In the genomic region with DNA sequence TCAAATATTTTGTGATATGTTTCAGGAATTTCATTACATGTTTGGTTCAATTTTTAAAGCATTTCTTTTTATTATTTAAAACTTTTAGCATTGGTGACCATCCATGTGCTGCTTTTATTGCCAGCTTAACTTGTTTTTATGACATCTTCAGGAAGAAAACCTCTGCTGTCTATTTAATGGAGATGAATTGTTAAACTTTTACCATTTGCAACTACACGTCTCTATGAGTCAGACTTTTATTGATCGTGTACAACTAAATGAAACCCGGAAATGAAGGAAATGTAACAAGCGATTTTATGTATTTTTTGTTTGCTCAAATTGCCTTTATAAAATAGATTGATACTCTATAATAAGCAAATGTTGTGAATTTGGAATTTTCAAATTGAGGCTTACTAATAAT, we compare ENCODE assay signal across 19 cellular contexts.
DNase-seq lines count a peak whose midpoint lies in the region; ATAC-seq, FAIRE-seq and TF ChIP-seq lines count a peak whose summit lies in the region.
"Had no signal": no experiment of that assay in that cellular context is flagged by ENCODE, and none has a peak within 500 bp of the region (broad histone marks: within the 10 kb centered on the region; RNA-seq: fewer than 3 reads in every experiment).

No MANE protein-coding gene starts in this region.

- TF ChIP-seq CTCF in colonic mucosa (IDR thresholded peaks at IDR 0.05) (no peak), pancreas (IDR thresholded peaks at IDR 0.05) (no peak)

- H2BK12ac ChIP-seq in mesenchymal stem cell (ENCODE audit: low read length in 2 of 2), result no peak overlapping the region

- H4K91ac ChIP-seq in mesenchymal stem cell (ENCODE audit: low read length), result no peak overlapping the region

- H3K27me3 Mint-ChIP-seq in CD8-positive, alpha-beta memory T cell, result no peaks in the 10 kb centered on the region
- H3K27me3 Mint-ChIP-seq in activated CD8-positive, alpha-beta memory T cell treated with anti-CD3 and anti-CD28 coated beads, Interleukin-2, amount 10 ng/mL, durations not matched to agents 7 days and 5 days, result no peaks in the 10 kb centered on the region
- H3K27me3 Mint-ChIP-seq: activated CD4-positive, alpha-beta memory T cell treated with anti-CD3 and anti-CD28 coated beads, Interleukin-2, amount 10 ng/mL, durations not matched to agents 7 days and 5 days; activated naive CD8-positive, alpha-beta T cell treated with anti-CD3 and anti-CD28 coated beads, Interleukin-2, amount 10 ng/mL, durations not matched to agents 7 days and 5 days had no signal

- no peak for DNase-seq in CD8-positive, alpha-beta memory T cell
- peak; percentile 70 for DNase-seq in LoVo (ENCODE audit: low spot score)
- DNase-seq in colonic mucosa, result no peak
- no peak for DNase-seq in pancreas
- DNase-seq in COLO668 (lab: John Stamatoyannopoulos, UW; ENCODE audit: unreplicated experiment), result no peak
- no peak for DNase-seq in activated CD8-positive, alpha-beta memory T cell treated with anti-CD3 and anti-CD28 coated beads, Interleukin-2, amount 10 ng/mL, durations not matched to agents 7 days and 5 days
- no peak for DNase-seq in mesenchymal stem cell
- DNase-seq: activated naive CD8-positive, alpha-beta T cell treated with anti-CD3 and anti-CD28 coated beads, Interleukin-2, amount 10 ng/mL, durations not matched to agents 7 days and 5 days; activated T-cell treated with anti-CD3 and anti-CD28 coated beads, Interleukin-2, amount 50 U/mL, for 4 hours; DMS53; kidney glomerular epithelial cell; NCI-H1694; NK-92 treated with Interleukin-12 subunit alpha and Interleukin-12 subunit beta, amount 100 ng/mL, for 24 hours; uterus had no signal

- no peak overlapping the region for H3K27ac ChIP-seq in CD8-positive, alpha-beta memory T cell (ENCODE audit: low read depth, low read length)
- H3K27ac ChIP-seq in colonic mucosa, result peak overlapping the region; percentile 65
- H3K27ac ChIP-seq in pancreas, result peak overlapping the region in 3 of 4 donors; percentile 20 to 77 (median 41)
- H3K27ac ChIP-seq in mesenchymal stem cell (ENCODE audit: low read length, poor library complexity, severe bottlenecking), result no peak overlapping the region
- H3K27ac ChIP-seq: uterus had no signal

- H3K36me3 Mint-ChIP-seq in CD8-positive, alpha-beta memory T cell, result peaks cover 0 to 5% (median 1%) of the 10 kb centered on the region in 3 donors
- H3K36me3 Mint-ChIP-seq in activated CD8-positive, alpha-beta memory T cell treated with anti-CD3 and anti-CD28 coated beads, Interleukin-2, amount 10 ng/mL, durations not matched to agents 7 days and 5 days, result peaks cover 12% of the 10 kb centered on the region
- H3K36me3 Mint-ChIP-seq: brain had no signal

- 3 to 12% methylated on average over 4 of the region's 4 CpGs for WGBS in pancreas, 2 donors
- no CpG with 5 or more reads among the region's 4 CpGs for WGBS in mesenchymal stem cell

- CTCF ChIA-PET in CD8-positive, alpha-beta memory T cell (lab: Charles Lee), result interaction anchor here (0.5 to 1.7 kb wide), 2 partner anchors 16 to 43 kb away, joined by 3 to 6 read pairs; no protein-coding TSS in a partner anchor
- CTCF ChIA-PET in activated CD8-positive, alpha-beta memory T cell treated with anti-CD3 and anti-CD28 coated beads, Interleukin-2, amount 10 ng/mL, durations not matched to agents 7 days and 5 days (lab: Charles Lee), result interaction anchor here (1.1 kb wide), 1 partner anchor 96 kb away, joined by 3 read pairs; no protein-coding TSS in a partner anchor

- no peak overlapping the region for H3K23ac ChIP-seq in mesenchymal stem cell (ENCODE audit: low read length in 2 of 2)

- peak overlapping the region in 4 of 7 donors; percentile 32 to 75 (median 60) for H3K4me3 Mint-ChIP-seq in CD8-positive, alpha-beta memory T cell
- H3K4me3 Mint-ChIP-seq in activated CD8-positive, alpha-beta memory T cell treated with anti-CD3 and anti-CD28 coated beads, Interleukin-2, amount 10 ng/mL, durations not matched to agents 7 days and 5 days, result no peak overlapping the region
- H3K4me3 Mint-ChIP-seq: activated CD4-positive, alpha-beta memory T cell treated with anti-CD3 and anti-CD28 coated beads, Interleukin-2, amount 10 ng/mL, durations not matched to agents 7 days and 5 days; activated naive CD8-positive, alpha-beta T cell treated with anti-CD3 and anti-CD28 coated beads, Interleukin-2, amount 10 ng/mL, durations not matched to agents 7 days and 5 days; T-helper 1 cell treated with Interleukin-12 subunit alpha and Interleukin-12 subunit beta and Interleukin-4 antibody, amounts not matched to agents 30 μg/mL and 1 μg/mL, for 36 hours had no signal

- no peaks in the 10 kb centered on the region for H3K36me3 ChIP-seq in CD8-positive, alpha-beta memory T cell (ENCODE audit: insufficient read depth, low read length)
- H3K36me3 ChIP-seq in colonic mucosa, result no peaks in the 10 kb centered on the region
- H3K36me3 ChIP-seq in pancreas, result no peaks in the 10 kb centered on the region
- H3K36me3 ChIP-seq in mesenchymal stem cell (ENCODE audit: control insufficient read depth in 1 of 2, insufficient read depth in 2 of 2, low read depth in 1 of 2, low read length in 2 of 2), result peaks cover 0 to 10% of the 10 kb centered on the region in 2 experiments
- H3K36me3 ChIP-seq: uterus had no signal

- H3K4ac ChIP-seq in mesenchymal stem cell (ENCODE audit: low read depth in 1 of 2, low read length in 2 of 2), result no peak overlapping the region

- H3K27ac Mint-ChIP-seq in CD8-positive, alpha-beta memory T cell, result peak overlapping the region in 3 of 8 donors; percentile 3 to 75 (median 41)
- no peak overlapping the region for H3K27ac Mint-ChIP-seq in activated CD8-positive, alpha-beta memory T cell treated with anti-CD3 and anti-CD28 coated beads, Interleukin-2, amount 10 ng/mL, durations not matched to agents 7 days and 5 days
- H3K27ac Mint-ChIP-seq: activated CD4-positive, alpha-beta memory T cell treated with anti-CD3 and anti-CD28 coated beads, Interleukin-2, amount 10 ng/mL, durations not matched to agents 7 days and 5 days; activated naive CD8-positive, alpha-beta T cell treated with anti-CD3 and anti-CD28 coated beads, Interleukin-2, amount 10 ng/mL, durations not matched to agents 7 days and 5 days; T-helper 1 cell treated with Interleukin-12 subunit alpha and Interleukin-12 subunit beta and Interleukin-4 antibody, amounts not matched to agents 30 μg/mL and 1 μg/mL, for 36 hours had no signal

- peaks cover 18% of the 10 kb centered on the region for H3K79me1 ChIP-seq in mesenchymal stem cell (replicated peaks; ENCODE audit: low read length, poor library complexity, severe bottlenecking)

- no peaks in the 10 kb centered on the region for H3K27me3 ChIP-seq in CD8-positive, alpha-beta memory T cell (ENCODE audit: insufficient read depth, low read length, poor library complexity, severe bottlenecking)
- no peaks in the 10 kb centered on the region for H3K27me3 ChIP-seq in colonic mucosa
- no peaks in the 10 kb centered on the region for H3K27me3 ChIP-seq in pancreas
- H3K27me3 ChIP-seq in mesenchymal stem cell (ENCODE audit: control insufficient read depth in 1 of 2, insufficient read depth in 1 of 2, low read length in 2 of 2), result no peaks in the 10 kb centered on the region
- H3K27me3 ChIP-seq: uterus had no signal

- H2BK15ac ChIP-seq in mesenchymal stem cell (ENCODE audit: low read depth, poor library complexity, severe bottlenecking), result no peak overlapping the region

- H3K9me3 Mint-ChIP-seq in CD8-positive, alpha-beta memory T cell, result no peaks in the 10 kb centered on the region
- H3K9me3 Mint-ChIP-seq in activated CD8-positive, alpha-beta memory T cell treated with anti-CD3 and anti-CD28 coated beads, Interleukin-2, amount 10 ng/mL, durations not matched to agents 7 days and 5 days (ENCODE audit: low read depth), result no peaks in the 10 kb centered on the region
- H3K9me3 Mint-ChIP-seq: activated CD4-positive, alpha-beta memory T cell treated with anti-CD3 and anti-CD28 coated beads, Interleukin-2, amount 10 ng/mL, durations not matched to agents 7 days and 5 days; activated naive CD8-positive, alpha-beta T cell treated with anti-CD3 and anti-CD28 coated beads, Interleukin-2, amount 10 ng/mL, durations not matched to agents 7 days and 5 days; activated T-cell treated with anti-CD3 and anti-CD28 coated beads, Interleukin-2, amount 50 U/mL, for 4 hours; brain; T-helper 1 cell treated with Interleukin-12 subunit alpha and Interleukin-12 subunit beta and Interleukin-4 antibody, amounts not matched to agents 30 μg/mL and 1 μg/mL, for 36 hours had no signal

- no peak overlapping the region for H3K9ac ChIP-seq in colonic mucosa (ENCODE audit: low read depth in 2 of 2, low read length in 2 of 2)
- no peak overlapping the region for H3K9ac ChIP-seq in mesenchymal stem cell (ENCODE audit: low read length)

- POLR2A ChIA-PET in CD8-positive, alpha-beta memory T cell (lab: Charles Lee), result interaction anchor here (0.6 kb wide), 1 partner anchor 133 kb away, joined by 4 read pairs; no protein-coding TSS in a partner anchor

- no peak overlapping the region for H2BK120ac ChIP-seq in mesenchymal stem cell (ENCODE audit: low read depth, low read length)

- no peaks in the 10 kb centered on the region for H3K9me3 ChIP-seq in CD8-positive, alpha-beta memory T cell (ENCODE audit: low read length)
- H3K9me3 ChIP-seq in colonic mucosa (no peaks in the 10 kb centered on the region), pancreas (no peaks in the 10 kb centered on the region), mesenchymal stem cell (ENCODE audit: control insufficient read depth, low read length) (no peaks in the 10 kb centered on the region)
- H3K9me3 ChIP-seq: uterus had no signal

- peak; percentile 64 for FAIRE-seq in pancreas (lab: Jason Lieb, UNC)
- FAIRE-seq: HTR-8/SVneo had no signal

- peaks cover 63 to 82% (median 74%) of the 10 kb centered on the region in 3 donors for H3K4me1 Mint-ChIP-seq in CD8-positive, alpha-beta memory T cell
- peaks cover 67% of the 10 kb centered on the region for H3K4me1 Mint-ChIP-seq in activated CD8-positive, alpha-beta memory T cell treated with anti-CD3 and anti-CD28 coated beads, Interleukin-2, amount 10 ng/mL, durations not matched to agents 7 days and 5 days

- H3K4me1 ChIP-seq in CD8-positive, alpha-beta memory T cell (ENCODE audit: insufficient read depth, low read length), result peaks cover 37% of the 10 kb centered on the region
- H3K4me1 ChIP-seq in colonic mucosa (peaks cover 10% of the 10 kb centered on the region), pancreas (peaks cover 18 to 23% (median 18%) of the 10 kb centered on the region in 3 donors), mesenchymal stem cell (ENCODE audit: control insufficient read depth, insufficient read depth, low read depth, low read length) (peaks cover 35% of the 10 kb centered on the region)
- H3K4me1 ChIP-seq: uterus had no signal

- no peak overlapping the region for H3K14ac ChIP-seq in mesenchymal stem cell (ENCODE audit: low read length in 2 of 2)

- no peak overlapping the region for H2AK5ac ChIP-seq in mesenchymal stem cell (ENCODE audit: low read length, severe bottlenecking)

- no peak overlapping the region for H2BK5ac ChIP-seq in mesenchymal stem cell (ENCODE audit: low read depth, low read length, poor library complexity, severe bottlenecking)

- no peak overlapping the region for H3K18ac ChIP-seq in mesenchymal stem cell (ENCODE audit: low read depth in 1 of 2, low read length in 2 of 2)

- H3K4me2 ChIP-seq in mesenchymal stem cell (ENCODE audit: low read length, poor library complexity, severe bottlenecking), result no peak overlapping the region

- no peak overlapping the region for H4K8ac ChIP-seq in mesenchymal stem cell (ENCODE audit: low read length)

- H3K4me3 ChIP-seq in CD8-positive, alpha-beta memory T cell (ENCODE audit: low read length), result no peak overlapping the region
- H3K4me3 ChIP-seq in colonic mucosa, result no peak overlapping the region
- H3K4me3 ChIP-seq in pancreas, result no peak overlapping the region
- H3K4me3 ChIP-seq in mesenchymal stem cell (ENCODE audit: insufficient read depth in 1 of 2, low read depth in 1 of 2, low read length in 2 of 2), result no peak overlapping the region
- H3K4me3 ChIP-seq: uterus had no signal

- ATAC-seq in pancreas, result peak in 3 of 4 donors; percentile 29 to 76 (median 70)
- no peak for ATAC-seq in activated CD8-positive, alpha-beta memory T cell treated with anti-CD3 and anti-CD28 coated beads, Interleukin-2, amount 10 ng/mL, durations not matched to agents 7 days and 5 days
- ATAC-seq in GM21786 (IDR thresholded peaks at IDR 0.05; ENCODE audit: unreplicated experiment), result no peak
- ATAC-seq: activated T-cell treated with anti-CD3 and anti-CD28 coated beads, Interleukin-2, amount 50 U/mL, for 4 hours had no signal

- H2AFZ ChIP-seq in mesenchymal stem cell (ENCODE audit: low read depth, low read length), result no peak overlapping the region

- intact Hi-C loops in colonic mucosa (cut with DNase I), result no loop called here
- intact Hi-C loops in pancreas (cut with DNase I), result no loop called here

Comparison
In these comparisons a context has a peak if more than half of its experiments do, and no peak if none do; other contexts are left out.
1. H3K27ac ChIP-seq: peak in colonic mucosa (single experiment) and pancreas (3 of 4); none in CD8-positive, alpha-beta memory T cell (single experiment) and mesenchymal stem cell (single experiment).
2. ATAC-seq: peak in pancreas (3 of 4); none in activated CD8-positive, alpha-beta memory T cell treated with anti-CD3 and anti-CD28 coated beads, Interleukin-2, amount 10 ng/mL, durations not matched to agents 7 days and 5 days (single experiment) and GM21786 (single experiment).